Comparison of ENCODE assay signal across 13 cellular contexts in genomic region chr14:50977863-50978520, GRCh38. TPM values are rescaled to one million over a fixed set of nuclear protein-coding genes. Genes with fewer than 3 reads are reported as not detected.
A peak's percentile ranks its signal among the peaks of the same experiment; 100 is the strongest.
DNase-seq lines count a peak whose midpoint lies in the region; ATAC-seq and TF ChIP-seq lines count a peak whose summit lies in the region.
"Had no signal": no experiment of that assay in that cellular context is flagged by ENCODE, and none has a peak within 500 bp of the region (broad histone marks: within the 10 kb centered on the region; RNA-seq: fewer than 3 reads in every experiment).

No MANE protein-coding gene starts in this region.

- no peak overlapping the region for H3K4me3 Mint-ChIP-seq in activated B cell treated with CpG ODN at 0.5 μM for 24 hours
- H3K4me3 Mint-ChIP-seq: activated naive CD8-positive, alpha-beta T cell treated with anti-CD3 and anti-CD28 coated beads, Interleukin-2, amount 50 U/mL, for 24 hours had no signal

- H3K27me3 Mint-ChIP-seq in activated B cell treated with CpG ODN at 0.5 μM for 24 hours: peaks cover 4% of the 10 kb centered on the region
- H3K27me3 Mint-ChIP-seq: activated naive CD8-positive, alpha-beta T cell treated with anti-CD3 and anti-CD28 coated beads, Interleukin-2, amount 50 U/mL, for 24 hours had no signal

- TF ChIP-seq CTCF in activated B cell treated with CpG ODN at 0.5 μM for 24 hours (IDR thresholded peaks at IDR 0.05): no peak

- H3K9me3 Mint-ChIP-seq in activated B cell treated with CpG ODN at 0.5 μM for 24 hours: no peaks in the 10 kb centered on the region
- H3K9me3 Mint-ChIP-seq: activated naive CD8-positive, alpha-beta T cell treated with anti-CD3 and anti-CD28 coated beads, Interleukin-2, amount 50 U/mL, for 24 hours had no signal

- intact Hi-C loops in activated B cell treated with CpG ODN at 0.5 μM for 24 hours (cut with micrococcal nuclease): no loop called here

- H3K27ac Mint-ChIP-seq in activated B cell treated with CpG ODN at 0.5 μM for 24 hours: no peak overlapping the region
- H3K27ac Mint-ChIP-seq: activated naive CD8-positive, alpha-beta T cell treated with anti-CD3 and anti-CD28 coated beads, Interleukin-2, amount 50 U/mL, for 24 hours had no signal

- CTCF ChIA-PET in activated B cell treated with CpG ODN at 0.5 μM for 24 hours (lab: Charles Lee): no interaction called here

- DNase-seq in CD1c-positive myeloid dendritic cell (ENCODE audit: extremely low spot score) (peak; percentile 34), activated B cell treated with CpG ODN at 0.5 μM for 24 hours (no peak), SK-N-DZ (ENCODE audit: low spot score) (no peak), DMS53 treated with DMSO at 0.1 percent for 48 hours (lab: John Stamatoyannopoulos, UW; ENCODE audit: unreplicated experiment) (no peak)
- DNase-seq: activated naive CD8-positive, alpha-beta T cell treated with anti-CD3 and anti-CD28 coated beads, Interleukin-2, amount 50 U/mL, for 24 hours; NCI-H1417 treated with DMSO at 0.1 percent for 48 hours; NCI-H748 treated with DMSO at 0.1 percent for 48 hours; ovary had no signal

- peaks cover 19% of the 10 kb centered on the region for H3K4me1 Mint-ChIP-seq in activated B cell treated with CpG ODN at 0.5 μM for 24 hours
- H3K4me1 Mint-ChIP-seq: activated naive CD8-positive, alpha-beta T cell treated with anti-CD3 and anti-CD28 coated beads, Interleukin-2, amount 50 U/mL, for 24 hours had no signal

- ATAC-seq in GM19397 (IDR thresholded peaks at IDR 0.05; ENCODE audit: unreplicated experiment): peak; percentile 57
- peak; percentile 44 for ATAC-seq in HG03342 (IDR thresholded peaks at IDR 0.05; ENCODE audit: unreplicated experiment)
- peak; percentile 82 for ATAC-seq in activated B cell treated with CpG ODN at 0.5 μM for 24 hours (ENCODE audit: low read depth)
- no peak for ATAC-seq in HG02870 (IDR thresholded peaks at IDR 0.05; ENCODE audit: unreplicated experiment)
- no peak for ATAC-seq in GM21360 (IDR thresholded peaks at IDR 0.05; ENCODE audit: unreplicated experiment)
- ATAC-seq: A549; activated naive CD8-positive, alpha-beta T cell treated with anti-CD3 and anti-CD28 coated beads, Interleukin-2, amount 50 U/mL, for 24 hours had no signal

- POLR2A ChIA-PET in activated B cell treated with CpG ODN at 0.5 μM for 24 hours (lab: Charles Lee): no interaction called here

- H3K36me3 Mint-ChIP-seq in activated B cell treated with CpG ODN at 0.5 μM for 24 hours (ENCODE audit: low read depth): no peaks in the 10 kb centered on the region

RNA-seq across cellular contexts. Expression of gene PYGL, which starts 33.7 kb away (rescaled TPM):
- 0.32 TPM in 1 of 2 replicates, not detected in the other for total RNA-seq in activated B cell treated with CpG ODN at 0.5 μM for 24 hours
- 4.1 and 8.1 TPM in 2 replicates for polyA plus RNA-seq in SK-N-DZ (2014; cell fraction: cytosol; rRNA removed)
- 2.0 and 4.4 TPM in 2 replicates for polyA plus RNA-seq in SK-N-DZ (2014; cell fraction: nucleus; rRNA removed)

Comparison
In these comparisons a context has a peak if more than half of its experiments do, and no peak if none do; other contexts are left out.
1. ATAC-seq: peak in GM19397 (single experiment), HG03342 (single experiment) and activated B cell treated with CpG ODN at 0.5 μM for 24 hours (single experiment); none in HG02870 (single experiment) and GM21360 (single experiment).